ENCODE assay signal across 9 cellular contexts in genomic region chr20:14337400-14338171, GRCh38. TPM values are rescaled to one million over a fixed set of nuclear protein-coding genes. Genes with fewer than 3 reads are reported as not detected.
A peak's percentile ranks its signal among the peaks of the same experiment; 100 is the strongest.
DNase-seq lines count a peak whose midpoint lies in the region; ATAC-seq, FAIRE-seq and TF ChIP-seq lines count a peak whose summit lies in the region.
"Had no signal": no experiment of that assay in that cellular context is flagged by ENCODE, and none has a peak within 500 bp of the region (broad histone marks: within the 10 kb centered on the region; RNA-seq: fewer than 3 reads in every experiment).

Gene FLRT3 (minus strand): TSS chr20:14337612. CDS start chr20:14327506, 10,106 bp downstream.

- H3K9ac ChIP-seq in duodenal mucosa (ENCODE audit: low read depth in 1 of 2, low read length in 2 of 2), result peak within 1 kb of the TSS; percentile 61 to 82

- H3K4me1 ChIP-seq in duodenal mucosa (ENCODE audit: control insufficient read depth in 1 of 2, insufficient read depth in 2 of 2, low read length in 2 of 2), result peaks cover 11 to 16% of the 10 kb centered on the region in 2 donors

- H3K27ac Mint-ChIP-seq in activated CD4-positive, alpha-beta T cell treated with anti-CD3 and anti-CD28 coated beads for 36 hours, result no peak within 1 kb of the TSS
- H3K27ac Mint-ChIP-seq: CD8-positive, alpha-beta T cell had no signal

- peak; percentile 84 for FAIRE-seq in RCC 7860 (lab: Jason Lieb, UNC)

- POLR2A ChIA-PET in activated CD4-positive, alpha-beta T cell treated with anti-CD3 and anti-CD28 coated beads for 36 hours (lab: Charles Lee), result no interaction called here
- POLR2A ChIA-PET in HEK293T (lab: Yijun Ruan, JAX), result interaction anchor here (0.6 to 1.8 kb wide), 6 partner anchors 10 to 997 kb away, joined by 3 to 9 read pairs (median 3); no protein-coding TSS in a partner anchor

- peaks cover 2% of the 10 kb centered on the region for H3K9me3 Mint-ChIP-seq in activated CD4-positive, alpha-beta T cell treated with anti-CD3 and anti-CD28 coated beads for 36 hours (ENCODE audit: low read depth)

- intact Hi-C loops in activated CD4-positive, alpha-beta T cell treated with anti-CD3 and anti-CD28 coated beads for 36 hours (cut with DNase I, micrococcal nuclease), result no loop called here

- no peaks in the 10 kb centered on the region for H3K9me3 ChIP-seq in duodenal mucosa (ENCODE audit: control insufficient read depth in 1 of 2, low read length in 2 of 2)

- H3K27me3 Mint-ChIP-seq in activated CD4-positive, alpha-beta T cell treated with anti-CD3 and anti-CD28 coated beads for 36 hours, result no peaks in the 10 kb centered on the region

- H3K36me3 ChIP-seq in duodenal mucosa (ENCODE audit: control insufficient read depth in 1 of 2, insufficient read depth in 2 of 2, low read length in 2 of 2), result no peaks in the 10 kb centered on the region

- H3K4me1 Mint-ChIP-seq in activated CD4-positive, alpha-beta T cell treated with anti-CD3 and anti-CD28 coated beads for 36 hours, result no peaks in the 10 kb centered on the region

- H3K4me3 Mint-ChIP-seq in activated CD4-positive, alpha-beta T cell treated with anti-CD3 and anti-CD28 coated beads for 36 hours, result no peak within 1 kb of the TSS
- H3K4me3 Mint-ChIP-seq: CD8-positive, alpha-beta T cell had no signal

- no peaks in the 10 kb centered on the region for H3K27me3 ChIP-seq in duodenal mucosa (ENCODE audit: control insufficient read depth in 1 of 2, insufficient read depth in 2 of 2, low read length in 2 of 2)

- H3K27ac ChIP-seq in duodenal mucosa (ENCODE audit: low read depth, low read length), result peak within 1 kb of the TSS; percentile 17

- CTCF ChIA-PET in activated CD4-positive, alpha-beta T cell treated with anti-CD3 and anti-CD28 coated beads for 36 hours (lab: Charles Lee), result interaction anchor here (0.7 to 1.1 kb wide), 3 partner anchors 9 to 31 kb away, joined by 3 to 4 read pairs (median 4); no protein-coding TSS in a partner anchor
- CTCF ChIA-PET in HEK293T (lab: Yijun Ruan, JAX), result interaction anchor here (0.6 to 1.7 kb wide), 3 partner anchors 195 to 1592 kb away, joined by 3 to 7 read pairs (median 3); no protein-coding TSS in a partner anchor

- DNase-seq in activated CD4-positive, alpha-beta T cell treated with anti-CD3 and anti-CD28 coated beads for 36 hours, result peak; percentile 47
- no peak for DNase-seq in activated CD4-positive, alpha-beta T cell treated with anti-CD3 and anti-CD28 coated beads for 4 hours
- DNase-seq in HEK293T (ENCODE audit: extremely low spot score) (peak; percentile 80), LoVo (ENCODE audit: low spot score) (peak; percentile 90), RCC 7860 (ENCODE audit: low spot score) (peak; percentile 76), left lobe of liver (ENCODE audit: low spot score) (peak; percentile 88), stromal cell of bone marrow (ENCODE audit: low read depth) (peak; percentile 85)

- peak within 1 kb of the TSS; percentile 78 to 80 for H3K4me3 ChIP-seq in duodenal mucosa (ENCODE audit: low read depth in 1 of 2, low read length in 2 of 2)

- H3K36me3 Mint-ChIP-seq in activated CD4-positive, alpha-beta T cell treated with anti-CD3 and anti-CD28 coated beads for 36 hours (ENCODE audit: low read depth), result no peaks in the 10 kb centered on the region
- H3K36me3 Mint-ChIP-seq: CD8-positive, alpha-beta T cell had no signal

- ATAC-seq in activated CD4-positive, alpha-beta T cell treated with anti-CD3 and anti-CD28 coated beads for 36 hours, result peak; percentile 39
- peak; percentile 91 for ATAC-seq in left lobe of liver
- ATAC-seq: CD8-positive, alpha-beta T cell had no signal

TF ChIP-seq in HEK293T, 16 proteins besides CTCF, POLR2A, EP300 and RAD21:
- no peak for TF ChIP-seq L3MBTL2 (conservative IDR thresholded peaks at IDR 0.05)
- peak; percentile 61 for TF ChIP-seq PKNOX1 (IDR thresholded peaks at IDR 0.05)
- no peak for TF ChIP-seq NFRKB (IDR thresholded peaks at IDR 0.05)
- TF ChIP-seq CTBP1 (IDR thresholded peaks at IDR 0.05; ENCODE audit: borderline replicate concordance), result peak; percentile 8; the same call in 1 of the 2 replicates
- no peak for TF ChIP-seq TARDBP (IDR thresholded peaks at IDR 0.05)

RNA-seq across cellular contexts. Expression of gene FLRT3, which starts in this region (rescaled TPM):
- not detected for total RNA-seq in activated CD4-positive, alpha-beta T cell treated with anti-CD3 and anti-CD28 coated beads for 36 hours
- total RNA-seq in left lobe of liver, result 7.9 TPM
- total RNA-seq: CD8-positive, alpha-beta T cell had no signal

Comparison
In these comparisons a context has a peak if more than half of its experiments do, and no peak if none do; other contexts are left out.
1. Peak in DNase-seq and ATAC-seq in activated CD4-positive, alpha-beta T cell treated with anti-CD3 and anti-CD28 coated beads for 36 hours; RNA of the gene not detected or under 1 TPM.
2. DNase-seq: peak in HEK293T (single experiment), LoVo (single experiment), RCC 7860 (single experiment), left lobe of liver (single experiment) and stromal cell of bone marrow (single experiment); none in activated CD4-positive, alpha-beta T cell treated with anti-CD3 and anti-CD28 coated beads for 4 hours (0 of 2).